ENCODE assay signal across 13 cellular contexts in genomic region chr9:136850866-136851775, GRCh38. TPM values are rescaled to one million over a fixed set of nuclear protein-coding genes. Genes with fewer than 3 reads are reported as not detected.
A peak's percentile ranks its signal among the peaks of the same experiment; 100 is the strongest.
DNase-seq lines count a peak whose midpoint lies in the region; ATAC-seq, FAIRE-seq and TF ChIP-seq lines count a peak whose summit lies in the region.
"Had no signal": no experiment of that assay in that cellular context is flagged by ENCODE, and none has a peak within 500 bp of the region (broad histone marks: within the 10 kb centered on the region; RNA-seq: fewer than 3 reads in every experiment).

No MANE protein-coding gene starts in this region.

- H3K36me3 ChIP-seq in ACC112 (ENCODE audit: insufficient read depth, low read length) (no peaks in the 10 kb centered on the region), Caco-2 (ENCODE audit: control insufficient read depth, insufficient read depth, low read length) (peaks cover 1% of the 10 kb centered on the region; the same call in 1 of the 2 replicates)

- intact Hi-C loops in Caco-2 (cut with micrococcal nuclease; ENCODE audit: unreplicated experiment): no loop called here

- no peaks in the 10 kb centered on the region; the same call in 1 of the 2 replicates for H3K27me3 ChIP-seq in ACC112 (ENCODE audit: insufficient read depth, low read length)
- no peaks in the 10 kb centered on the region for H3K27me3 ChIP-seq in Caco-2 (replicated peaks; ENCODE audit: control insufficient read depth, insufficient read depth, low read length)

- no peak for DNase-seq in Caco-2
- no peak for DNase-seq in central memory CD8-positive, alpha-beta T cell (ENCODE audit: low spot score in 2 of 2)
- no peak for DNase-seq in GM12891 (ENCODE audit: insufficient read length, low spot score)
- no peak for DNase-seq in WTC11 (ENCODE audit: low spot score)
- DNase-seq: activated CD4-positive, alpha-beta T cell treated with anti-CD3 and anti-CD28 coated beads for 48 hours; activated gamma-delta T cell; COR-L47; T-cell had no signal

- no peak overlapping the region for H3K27ac ChIP-seq in ACC112 (ENCODE audit: low read depth, low read length)
- H3K27ac ChIP-seq: suprapubic skin had no signal

- H3K27me3 Mint-ChIP-seq in Caco-2 (ENCODE audit: insufficient read depth, unreplicated experiment): no peaks in the 10 kb centered on the region
- H3K27me3 Mint-ChIP-seq in central memory CD8-positive, alpha-beta T cell: no peaks in the 10 kb centered on the region
- no peaks in the 10 kb centered on the region for H3K27me3 Mint-ChIP-seq in nephron (ENCODE audit: low read depth)
- peaks cover 3% of the 10 kb centered on the region for H3K27me3 Mint-ChIP-seq in WTC11 (ENCODE audit: low read depth)

- no peaks in the 10 kb centered on the region for H3K4me1 Mint-ChIP-seq in Caco-2 (ENCODE audit: low read depth, unreplicated experiment)
- H3K4me1 Mint-ChIP-seq in central memory CD8-positive, alpha-beta T cell: peaks cover 18% of the 10 kb centered on the region
- H3K4me1 Mint-ChIP-seq in nephron: no peaks in the 10 kb centered on the region
- H3K4me1 Mint-ChIP-seq in WTC11: peaks cover 4% of the 10 kb centered on the region

- CTCF ChIA-PET in Caco-2 (lab: Charles Lee): no interaction called here
- CTCF ChIA-PET in WTC11 (lab: Charles Lee): interaction anchor here (1.2 kb wide), 1 partner anchor 184 kb away, joined by 3 read pairs; no protein-coding TSS in a partner anchor

- no peak overlapping the region for H2AFZ ChIP-seq in ACC112 (ENCODE audit: low read length, unreplicated experiment)

- H3K9me3 Mint-ChIP-seq in Caco-2 (ENCODE audit: unreplicated experiment): no peaks in the 10 kb centered on the region
- no peaks in the 10 kb centered on the region for H3K9me3 Mint-ChIP-seq in central memory CD8-positive, alpha-beta T cell
- H3K9me3 Mint-ChIP-seq in nephron: no peaks in the 10 kb centered on the region
- H3K9me3 Mint-ChIP-seq in WTC11: no peaks in the 10 kb centered on the region
- H3K9me3 Mint-ChIP-seq: T-cell had no signal

- POLR2A ChIA-PET in Caco-2 (lab: Charles Lee): interaction anchor here (0.6 kb wide), 1 partner anchor 31 kb away, joined by 3 read pairs; no protein-coding TSS in a partner anchor
- POLR2A ChIA-PET in WTC11 (lab: Charles Lee): interaction anchor here (0.8 to 1.0 kb wide), 2 partner anchors 9 to 11 kb away, joined by 3 read pairs; no protein-coding TSS in a partner anchor

- H3K27ac Mint-ChIP-seq in Caco-2 (ENCODE audit: unreplicated experiment): peak overlapping the region; percentile 87
- no peak overlapping the region for H3K27ac Mint-ChIP-seq in central memory CD8-positive, alpha-beta T cell (ENCODE audit: low read depth)
- H3K27ac Mint-ChIP-seq in nephron: no peak overlapping the region
- H3K27ac Mint-ChIP-seq in WTC11: no peak overlapping the region
- H3K27ac Mint-ChIP-seq: T-cell had no signal

- TF ChIP-seq POLR2A in GM12891 (IDR thresholded peaks at IDR 0.05; ENCODE audit: low read depth, low read length): no peak

- no TSS peak for BruUV-seq in Caco-2 (replicated peaks; lab: Mats Ljungman, UMichigan)

- ATAC-seq in central memory CD8-positive, alpha-beta T cell (replicated peaks; ENCODE audit: extremely low read depth, poor library complexity, severe bottlenecking): no peak
- ATAC-seq in GM18909 (IDR thresholded peaks at IDR 0.05; ENCODE audit: poor library complexity, unreplicated experiment) (no peak), GM21576 (IDR thresholded peaks at IDR 0.05; ENCODE audit: unreplicated experiment) (no peak), WTC11 (no peak)
- ATAC-seq: T-cell had no signal

- FAIRE-seq in GM12891 (lab: Jason Lieb, UNC): no peak

- TF ChIP-seq CTCF in Caco-2 (IDR thresholded peaks at IDR 0.05; ENCODE audit: insufficient read depth in 1 of 2, low read depth in 1 of 2, low read length in 1 of 2, severe bottlenecking in 1 of 2, unreplicated experiment in 1 of 2): no peak
- no peak for TF ChIP-seq CTCF in nephron (IDR thresholded peaks at IDR 0.05; ENCODE audit: unreplicated experiment in 3 of 3)
- no peak for TF ChIP-seq CTCF in WTC11 (IDR thresholded peaks at IDR 0.05)

- H3K36me3 Mint-ChIP-seq in Caco-2 (ENCODE audit: insufficient read depth, unreplicated experiment) (peaks cover 71% of the 10 kb centered on the region), nephron (ENCODE audit: low read depth) (no peaks in the 10 kb centered on the region), WTC11 (peaks cover 2% of the 10 kb centered on the region; the same call in 1 of the 2 replicates)
- peaks cover 36% of the 10 kb centered on the region for H3K36me3 Mint-ChIP-seq in central memory CD8-positive, alpha-beta T cell (ENCODE audit: insufficient read depth)
- H3K36me3 Mint-ChIP-seq: T-cell had no signal

- H3K4me1 ChIP-seq in ACC112 (ENCODE audit: control insufficient read depth, insufficient read depth, low read length, unreplicated experiment): peaks cover 3% of the 10 kb centered on the region
- peaks cover 8% of the 10 kb centered on the region; the same call in 1 of the 2 replicates for H3K4me1 ChIP-seq in Caco-2

- H3K4me3 ChIP-seq in ACC112 (ENCODE audit: low read depth, low read length) (peak overlapping the region; percentile 91; the same call in 1 of the 2 replicates), Caco-2 (ENCODE audit: low read depth, low read length) (no peak overlapping the region)

- H3K9me3 ChIP-seq in Caco-2: no peaks in the 10 kb centered on the region
- H3K9me3 ChIP-seq: suprapubic skin had no signal

- no peaks in the 10 kb centered on the region for H3K79me2 ChIP-seq in ACC112 (ENCODE audit: control insufficient read depth, insufficient read depth, low read length, unreplicated experiment)

- H3K4me3 Mint-ChIP-seq in Caco-2 (ENCODE audit: unreplicated experiment) (peak overlapping the region; percentile 45), nephron (peak overlapping the region; percentile 67 to 97 (median 74)), WTC11 (no peak overlapping the region; the same call in 1 of the 2 replicates)
- H3K4me3 Mint-ChIP-seq in central memory CD8-positive, alpha-beta T cell: peak overlapping the region; percentile 91

TF ChIP-seq in GM12891, 5 proteins besides CTCF, POLR2A, EP300 and RAD21:
- TF ChIP-seq PAX5 (IDR thresholded peaks at IDR 0.05; ENCODE audit: insufficient read depth, low read length, severe bottlenecking): no peak
- no peak; the same call in 1 of the 2 replicates for TF ChIP-seq POLR2AphosphoS5 (IDR thresholded peaks at IDR 0.05; ENCODE audit: low read depth, low read length)
- TF ChIP-seq TAF1 (IDR thresholded peaks at IDR 0.05; ENCODE audit: low read depth, low read length): no peak
- no peak for TF ChIP-seq SPI1 (IDR thresholded peaks at IDR 0.05; ENCODE audit: low read depth, low read length)
- TF ChIP-seq POU2F2 (IDR thresholded peaks at IDR 0.05; ENCODE audit: low read depth, low read length): no peak

TF ChIP-seq in WTC11, 78 proteins besides CTCF, POLR2A, EP300 and RAD21 (continues in another document):
- TF ChIP-seq ATF1 (CRISPR knock-in tag; IDR thresholded peaks at IDR 0.05) (no peak), ZNF281 (CRISPR knock-in tag; IDR thresholded peaks at IDR 0.05) (no peak), ATF6 (CRISPR knock-in tag; IDR thresholded peaks at IDR 0.05) (no peak)

RNA-seq across cellular contexts. Expression of gene MAMDC4, which starts 1.0 kb away (rescaled TPM):
- total RNA-seq in Caco-2 (2022) (8.8 and 10.8 TPM in 2 replicates), WTC11 (2021) (6.7 to 12.1 TPM (median 10.9 TPM) in 3 replicates)
- 4.4 TPM for polyA plus RNA-seq in GM12891 (2012; ENCODE audit: low read depth, missing spikeins)

RNA-seq across cellular contexts. Expression of gene PHPT1, which starts 1.9 kb away (rescaled TPM):
- total RNA-seq in Caco-2 (2022): 103 and 105 TPM in 2 replicates
- polyA plus RNA-seq in GM12891 (2012; ENCODE audit: low read depth, missing spikeins): 204 TPM
- total RNA-seq in WTC11 (2021): 138 to 176 TPM (median 173 TPM) in 3 replicates

RNA-seq across cellular contexts. Expression of gene AJM1, which starts 8.8 kb away (rescaled TPM):
- total RNA-seq in Caco-2 (2022) (3.6 and 4.2 TPM in 2 replicates), WTC11 (2021) (1.6 to 1.7 TPM (median 1.6 TPM) in 3 replicates)
- polyA plus RNA-seq in GM12891 (2012; ENCODE audit: low read depth, missing spikeins): 1.8 TPM

RNA-seq across cellular contexts. Expression of gene EDF1, which starts 15.0 kb away (rescaled TPM):
- 429 and 476 TPM in 2 replicates for total RNA-seq in Caco-2 (2022)
- polyA plus RNA-seq in GM12891 (2012; ENCODE audit: low read depth, missing spikeins): 423 TPM
- total RNA-seq in WTC11 (2021): 312 to 334 TPM (median 328 TPM) in 3 replicates

RNA-seq across cellular contexts. Expression of gene TRAF2, which starts 35.2 kb away (rescaled TPM):
- total RNA-seq in Caco-2 (2022) (41.7 and 50.0 TPM in 2 replicates), WTC11 (2021) (55.0 to 62.5 TPM (median 61.3 TPM) in 3 replicates)
- 14.1 TPM for polyA plus RNA-seq in GM12891 (2012; ENCODE audit: low read depth, missing spikeins)
